ENCODE assay signal across 10 cellular contexts in genomic region chr13:111517641-111518010, GRCh38.
"Had no signal": no experiment of that assay in that cellular context is flagged by ENCODE, and none has a peak within 500 bp of the region (broad histone marks: within the 10 kb centered on the region; RNA-seq: fewer than 3 reads in every experiment).

No MANE protein-coding gene starts in this region.

- H3K9me3 Mint-ChIP-seq: immature natural killer cell, mesothelial cell of epicardium had no signal

- H3K36me3 Mint-ChIP-seq: immature natural killer cell, mesothelial cell of epicardium had no signal

- H3K27ac Mint-ChIP-seq: immature natural killer cell, mesothelial cell of epicardium had no signal

- H3K4me1 Mint-ChIP-seq: endodermal cell, immature natural killer cell, mesothelial cell of epicardium had no signal

- DNase-seq: activated CD4-positive, alpha-beta T cell treated with anti-CD3 and anti-CD28 coated beads, Interleukin-2, amount 50 U/mL, for 1 hour; activated effector memory CD4-positive, alpha-beta T cell treated with Interleukin-2 at 50 U/mL for 16 hours; activated naive CD4-positive, alpha-beta T cell treated with anti-CD3 and anti-CD28 coated beads, Interleukin-2, amount 50 U/mL, for 16 hours; activated T-cell treated with anti-CD3 and anti-CD28 coated beads, Interleukin-2, amount 50 U/mL, for 1 hour; immature natural killer cell; T-helper 9 cell had no signal

- FAIRE-seq: astrocyte, frontal cortex had no signal

- H3K4me3 Mint-ChIP-seq: endodermal cell, immature natural killer cell, mesothelial cell of epicardium had no signal
